ENCODE assay signal across 22 cellular contexts in genomic region chr4:23947826-23948225, GRCh38.
"Had no signal": no experiment of that assay in that cellular context is flagged by ENCODE, and none has a peak within 500 bp of the region (broad histone marks: within the 10 kb centered on the region; RNA-seq: fewer than 3 reads in every experiment).

No MANE protein-coding gene starts in this region.

- DNase-seq: Karpas-422, KG1, MG63, NCI-H1092, NCI-H1105 treated with DMSO at 0.1 percent for 48 hours, NCI-H1417 treated with DMSO at 0.1 percent for 48 hours, NCI-H146, NCI-H1694 treated with DMSO at 0.1 percent for 48 hours, NCI-H1930, NCI-H2081, NCI-H2107, NCI-H2227 treated with DMSO at 0.1 percent for 48 hours, NCI-H446, NCI-H510A, NCI-H524 treated with DMSO at 0.1 percent for 48 hours, NCI-H69, NCI-H774, Right ventricle myocardium superior, RPMI8226, SIG-M5 had no signal

- H3K4me3 ChIP-seq: MG63, SJSA1, SK-N-MC had no signal

- H3K27ac ChIP-seq: SJSA1, SK-N-MC had no signal

- H3K36me3 ChIP-seq: MG63, SJSA1 had no signal

- H3K27me3 ChIP-seq: MG63, SJSA1 had no signal

- H3K9me3 ChIP-seq: MG63, SJSA1 had no signal
